In genomic region chr15:65311760-65312159, GRCh38 we compare ENCODE assay signal across 17 cellular contexts. TPM values are rescaled to one million over a fixed set of nuclear protein-coding genes. Genes with fewer than 3 reads are reported as not detected.
DNase-seq lines count a peak whose midpoint lies in the region; ATAC-seq and TF ChIP-seq lines count a peak whose summit lies in the region.
"Had no signal": no experiment of that assay in that cellular context is flagged by ENCODE, and none has a peak within 500 bp of the region (broad histone marks: within the 10 kb centered on the region; RNA-seq: fewer than 3 reads in every experiment).

No MANE protein-coding gene starts in this region.

- 36 to 51% (median 44%) methylated on average over 3 of the region's 3 CpGs for WGBS in adrenal gland, 4 donors

- H3K27ac Mint-ChIP-seq in GM23338, result no peak overlapping the region
- H3K27ac Mint-ChIP-seq: HFFc6 had no signal

- H3K36me3 ChIP-seq in GM23338 (ENCODE audit: insufficient read depth) (no peaks in the 10 kb centered on the region), adrenal gland (replicated peaks in 1 of 2) (no peaks in the 10 kb centered on the region)

- H3K4me2 ChIP-seq in GM23338, result no peak overlapping the region
- H3K4me2 ChIP-seq: A549 had no signal

- no peaks in the 10 kb centered on the region for H3K79me2 ChIP-seq in GM23338 (replicated peaks; ENCODE audit: insufficient read depth)

- H3K9me3 ChIP-seq in adrenal gland (replicated peaks in 1 of 3), result no peaks in the 10 kb centered on the region
- H3K9me3 ChIP-seq: A549 had no signal

- H3K27me3 ChIP-seq in GM23338 (ENCODE audit: insufficient read depth) (no peaks in the 10 kb centered on the region), adrenal gland (no peaks in the 10 kb centered on the region)

- ATAC-seq in GM23338 (no peak), left lobe of liver (peak; percentile 73), GM21447 (IDR thresholded peaks at IDR 0.05; ENCODE audit: unreplicated experiment) (no peak)
- no peak for ATAC-seq in activated T-cell treated with anti-CD3 and anti-CD28 coated beads, Interleukin-2, amount 50 U/mL, for 4 hours

- DNase-seq in GM23338 (ENCODE audit: low spot score) (no peak), adrenal gland (peak in 1 of 7 donors; percentile 49), left lobe of liver (ENCODE audit: low spot score) (peak; percentile 67), retina (peak; percentile 9), GDM1 (lab: John Stamatoyannopoulos, UW) (no peak), NCI-H1105 treated with DMSO at 0.1 percent for 48 hours (lab: John Stamatoyannopoulos, UW) (no peak)
- DNase-seq in activated T-cell treated with anti-CD3 and anti-CD28 coated beads, Interleukin-2, amount 50 U/mL, for 4 hours, result no peak
- DNase-seq: HFFc6, Kasumi-1, NCI-H1436, NCI-H2029 treated with DMSO at 0.1 percent for 48 hours, NCI-H510A, NCI-H82 had no signal

- H3K4me3 ChIP-seq in GM23338 (no peak overlapping the region), adrenal gland (no peak overlapping the region)
- H3K4me3 ChIP-seq: A549 had no signal

- no peaks in the 10 kb centered on the region for H3F3A ChIP-seq in GM23338 (replicated peaks; ENCODE audit: low read depth)

- peaks cover 19% of the 10 kb centered on the region for H3K4me1 Mint-ChIP-seq in GM23338
- H3K4me1 Mint-ChIP-seq in activated T-cell treated with anti-CD3 and anti-CD28 coated beads, Interleukin-2, amount 50 U/mL, for 4 hours (ENCODE audit: low read depth), result no peaks in the 10 kb centered on the region

- peaks cover 8% of the 10 kb centered on the region for H3K27me3 Mint-ChIP-seq in GM23338 (ENCODE audit: insufficient read depth, low read depth, poor library complexity)
- H3K27me3 Mint-ChIP-seq in activated T-cell treated with anti-CD3 and anti-CD28 coated beads, Interleukin-2, amount 50 U/mL, for 4 hours (ENCODE audit: low read depth), result peaks cover 10% of the 10 kb centered on the region

- no peak for TF ChIP-seq CTCF in GM23338 (conservative IDR thresholded peaks at IDR 0.05; ENCODE audit: low read depth in 2 of 2)
- TF ChIP-seq CTCF in adrenal gland (IDR thresholded peaks at IDR 0.05), result no peak

- no peak for TF ChIP-seq POLR2A in adrenal gland (IDR thresholded peaks at IDR 0.05)

- no peaks in the 10 kb centered on the region for H3K36me3 Mint-ChIP-seq in GM23338 (ENCODE audit: low read depth)
- no peaks in the 10 kb centered on the region for H3K36me3 Mint-ChIP-seq in activated T-cell treated with anti-CD3 and anti-CD28 coated beads, Interleukin-2, amount 50 U/mL, for 4 hours (ENCODE audit: insufficient read depth)

- no peak overlapping the region for H3K27ac ChIP-seq in GM23338 (ENCODE audit: low read depth)
- H3K27ac ChIP-seq in adrenal gland, result peak overlapping the region in 3 of 5 donors; percentile 32 to 74 (median 55)
- H3K27ac ChIP-seq: A549, C4-2B had no signal

- H3K9me3 Mint-ChIP-seq in GM23338, result no peaks in the 10 kb centered on the region
- H3K9me3 Mint-ChIP-seq in activated T-cell treated with anti-CD3 and anti-CD28 coated beads, Interleukin-2, amount 50 U/mL, for 4 hours, result no peaks in the 10 kb centered on the region
- H3K9me3 Mint-ChIP-seq: HFFc6 had no signal

- H3K4me1 ChIP-seq in GM23338 (ENCODE audit: insufficient read depth) (peaks cover 13% of the 10 kb centered on the region), adrenal gland (replicated peaks in 1 of 2) (peaks cover 5 to 15% of the 10 kb centered on the region in 2 donors)

- peak overlapping the region; percentile 54; the same call in 1 of the 2 replicates for H2AFZ ChIP-seq in GM23338

- H4K20me1 ChIP-seq in GM23338 (replicated peaks; ENCODE audit: insufficient read depth), result no peaks in the 10 kb centered on the region

- intact Hi-C loops in adrenal gland (cut with DNase I), result no loop called here

- H3K4me3 Mint-ChIP-seq in GM23338, result no peak overlapping the region
- H3K4me3 Mint-ChIP-seq in activated T-cell treated with anti-CD3 and anti-CD28 coated beads, Interleukin-2, amount 50 U/mL, for 4 hours, result no peak overlapping the region
- H3K4me3 Mint-ChIP-seq: HFFc6 had no signal

- no peaks in the 10 kb centered on the region for H3K9me2 ChIP-seq in GM23338 (ENCODE audit: insufficient read depth)

TF ChIP-seq in GM23338, 12 proteins besides CTCF, POLR2A, EP300 and RAD21 (continues in another document):
- no peak for TF ChIP-seq ZNF331 (CRISPR knock-in tag; IDR thresholded peaks at IDR 0.05; ENCODE audit: low read depth)
- TF ChIP-seq, protein P1, sequence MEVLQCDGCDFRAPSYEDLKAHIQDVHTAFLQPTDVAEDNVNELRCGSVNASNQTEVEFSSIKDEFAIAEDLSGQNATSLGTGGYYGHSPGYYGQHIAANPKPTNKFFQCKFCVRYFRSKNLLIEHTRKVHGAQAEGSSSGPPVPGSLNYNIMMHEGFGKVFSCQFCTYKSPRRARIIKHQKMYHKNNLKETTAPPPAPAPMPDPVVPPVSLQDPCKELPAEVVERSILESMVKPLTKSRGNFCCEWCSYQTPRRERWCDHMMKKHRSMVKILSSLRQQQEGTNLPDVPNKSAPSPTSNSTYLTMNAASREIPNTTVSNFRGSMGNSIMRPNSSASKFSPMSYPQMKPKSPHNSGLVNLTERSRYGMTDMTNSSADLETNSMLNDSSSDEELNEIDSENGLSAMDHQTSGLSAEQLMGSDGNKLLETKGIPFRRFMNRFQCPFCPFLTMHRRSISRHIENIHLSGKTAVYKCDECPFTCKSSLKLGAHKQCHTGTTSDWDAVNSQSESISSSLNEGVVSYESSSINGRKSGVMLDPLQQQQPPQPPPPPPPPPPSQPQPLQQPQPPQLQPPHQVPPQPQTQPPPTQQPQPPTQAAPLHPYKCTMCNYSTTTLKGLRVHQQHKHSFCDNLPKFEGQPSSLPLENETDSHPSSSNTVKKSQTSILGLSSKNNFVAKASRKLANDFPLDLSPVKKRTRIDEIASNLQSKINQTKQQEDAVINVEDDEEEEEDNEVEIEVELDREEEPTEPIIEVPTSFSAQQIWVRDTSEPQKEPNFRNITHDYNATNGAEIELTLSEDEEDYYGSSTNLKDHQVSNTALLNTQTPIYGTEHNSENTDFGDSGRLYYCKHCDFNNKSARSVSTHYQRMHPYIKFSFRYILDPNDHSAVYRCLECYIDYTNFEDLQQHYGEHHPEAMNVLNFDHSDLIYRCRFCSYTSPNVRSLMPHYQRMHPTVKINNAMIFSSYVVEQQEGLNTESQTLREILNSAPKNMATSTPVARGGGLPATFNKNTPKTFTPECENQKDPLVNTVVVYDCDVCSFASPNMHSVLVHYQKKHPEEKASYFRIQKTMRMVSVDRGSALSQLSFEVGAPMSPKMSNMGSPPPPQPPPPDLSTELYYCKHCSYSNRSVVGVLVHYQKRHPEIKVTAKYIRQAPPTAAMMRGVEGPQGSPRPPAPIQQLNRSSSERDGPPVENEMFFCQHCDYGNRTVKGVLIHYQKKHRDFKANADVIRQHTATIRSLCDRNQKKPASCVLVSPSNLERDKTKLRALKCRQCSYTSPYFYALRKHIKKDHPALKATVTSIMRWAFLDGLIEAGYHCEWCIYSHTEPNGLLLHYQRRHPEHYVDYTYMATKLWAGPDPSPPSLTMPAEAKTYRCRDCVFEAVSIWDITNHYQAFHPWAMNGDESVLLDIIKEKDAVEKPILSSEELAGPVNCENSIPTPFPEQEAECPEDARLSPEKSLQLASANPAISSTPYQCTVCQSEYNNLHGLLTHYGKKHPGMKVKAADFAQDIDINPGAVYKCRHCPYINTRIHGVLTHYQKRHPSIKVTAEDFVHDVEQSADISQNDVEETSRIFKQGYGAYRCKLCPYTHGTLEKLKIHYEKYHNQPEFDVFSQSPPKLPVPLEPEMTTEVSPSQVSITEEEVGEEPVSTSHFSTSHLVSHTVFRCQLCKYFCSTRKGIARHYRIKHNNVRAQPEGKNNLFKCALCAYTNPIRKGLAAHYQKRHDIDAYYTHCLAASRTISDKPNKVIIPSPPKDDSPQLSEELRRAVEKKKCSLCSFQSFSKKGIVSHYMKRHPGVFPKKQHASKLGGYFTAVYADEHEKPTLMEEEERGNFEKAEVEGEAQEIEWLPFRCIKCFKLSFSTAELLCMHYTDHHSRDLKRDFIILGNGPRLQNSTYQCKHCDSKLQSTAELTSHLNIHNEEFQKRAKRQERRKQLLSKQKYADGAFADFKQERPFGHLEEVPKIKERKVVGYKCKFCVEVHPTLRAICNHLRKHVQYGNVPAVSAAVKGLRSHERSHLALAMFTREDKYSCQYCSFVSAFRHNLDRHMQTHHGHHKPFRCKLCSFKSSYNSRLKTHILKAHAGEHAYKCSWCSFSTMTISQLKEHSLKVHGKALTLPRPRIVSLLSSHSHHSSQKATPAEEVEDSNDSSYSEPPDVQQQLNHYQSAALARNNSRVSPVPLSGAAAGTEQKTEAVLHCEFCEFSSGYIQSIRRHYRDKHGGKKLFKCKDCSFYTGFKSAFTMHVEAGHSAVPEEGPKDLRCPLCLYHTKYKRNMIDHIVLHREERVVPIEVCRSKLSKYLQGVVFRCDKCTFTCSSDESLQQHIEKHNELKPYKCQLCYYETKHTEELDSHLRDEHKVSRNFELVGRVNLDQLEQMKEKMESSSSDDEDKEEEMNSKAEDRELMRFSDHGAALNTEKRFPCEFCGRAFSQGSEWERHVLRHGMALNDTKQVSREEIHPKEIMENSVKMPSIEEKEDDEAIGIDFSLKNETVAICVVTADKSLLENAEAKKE (CRISPR knock-in tag; IDR thresholded peaks at IDR 0.05), result no peak

RNA-seq across cellular contexts. Expression of gene RNU5B-1, which starts 7.3 kb away (rescaled TPM):
- total RNA-seq in GM23338 (2014; rRNA removed; shearing (Covaris generic)), result not detected in 2 replicates
- polyA plus RNA-seq in GM23338 (2016; fragmentation: Nextera tagmentation; extraction: Ambion mirVana) (not detected in 2 replicates), adrenal gland (not detected)
- total RNA-seq in adrenal gland (10 to 100 TPM in 2 of 8 donors, not detected in 6; 27.3 to 29.8 TPM), left lobe of liver (not detected)
- total RNA-seq in activated T-cell treated with anti-CD3 and anti-CD28 coated beads, Interleukin-2, amount 50 U/mL, for 4 hours, result 10 to 100 TPM in 1 of 3 donors, not detected in 2; 14.0 TPM
- total RNA-seq: RPMI7951 had no signal
- polyA plus RNA-seq: A549 had no signal

RNA-seq across cellular contexts. Expression of gene RNU5A-1, which starts 15.9 kb away (rescaled TPM):
- not detected in 2 replicates for total RNA-seq in GM23338 (2014; rRNA removed; shearing (Covaris generic))
- polyA plus RNA-seq in GM23338 (2016; fragmentation: Nextera tagmentation; extraction: Ambion mirVana), result not detected in 2 replicates
- total RNA-seq in adrenal gland, result not detected
- not detected for polyA plus RNA-seq in adrenal gland
- not detected for total RNA-seq in left lobe of liver
- not detected for total RNA-seq in activated T-cell treated with anti-CD3 and anti-CD28 coated beads, Interleukin-2, amount 50 U/mL, for 4 hours
- total RNA-seq: HFFc6, RPMI7951 had no signal
- polyA plus RNA-seq: A549 had no signal

RNA-seq across cellular contexts. Expression of gene PARP16, which starts 25.1 kb away (rescaled TPM):
- total RNA-seq in GM23338 (2014; rRNA removed; shearing (Covaris generic)), result 3.6 and 4.6 TPM in 2 replicates
- 4.1 and 4.4 TPM in 2 replicates for polyA plus RNA-seq in GM23338 (2016; fragmentation: Nextera tagmentation; extraction: Ambion mirVana)
- total RNA-seq in adrenal gland, result 10 to 100 TPM in 7 of 8 donors, 1 to 10 TPM in 1; 9.9 to 18.1 (median 15.5) TPM
- 10 to 100 TPM in 1 of 3 donors, 1 to 10 TPM in 2; 7.8 to 15.3 (median 8.6) TPM for polyA plus RNA-seq in adrenal gland
- total RNA-seq in left lobe of liver, result 9.8 TPM
- total RNA-seq in activated T-cell treated with anti-CD3 and anti-CD28 coated beads, Interleukin-2, amount 50 U/mL, for 4 hours, result 10 to 100 TPM; 10.5 to 14.1 (median 10.9) TPM

Comparison
In these comparisons a context has a peak if more than half of its experiments do, and no peak if none do; other contexts are left out.
1. DNase-seq: peak in left lobe of liver (single experiment) and retina (single experiment); none in GM23338 (single experiment), GDM1 (single experiment), NCI-H1105 treated with DMSO at 0.1 percent for 48 hours (single experiment) and activated T-cell treated with anti-CD3 and anti-CD28 coated beads, Interleukin-2, amount 50 U/mL, for 4 hours (single experiment).